8 cellular contexts compared by ENCODE assay signal in the genomic region with DNA sequence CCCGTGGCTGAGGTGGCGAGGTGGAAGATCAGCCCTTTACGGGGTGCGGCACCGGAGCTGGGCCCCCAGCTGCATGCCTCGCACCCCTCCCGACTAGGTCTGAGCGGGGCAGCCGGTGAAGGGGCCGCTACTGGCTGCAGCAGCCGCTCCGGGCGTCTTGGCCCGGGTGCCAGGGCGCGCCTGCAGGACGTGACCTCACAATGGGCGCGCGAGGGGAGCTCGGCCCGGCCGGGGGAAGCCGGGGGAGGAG. TPM values are rescaled to one million over a fixed set of nuclear protein-coding genes. Genes with fewer than 3 reads are reported as not detected.
DNase-seq lines count a peak whose midpoint lies in the region; ATAC-seq, FAIRE-seq and TF ChIP-seq lines count a peak whose summit lies in the region.

No MANE protein-coding gene starts in this region.

- H3K36me3 ChIP-seq in adipocyte (ENCODE audit: control insufficient read depth, insufficient read depth, low read length, severe bottlenecking) (peaks cover 25% of the 10 kb centered on the region), kidney (ENCODE audit: control insufficient read depth in 1 of 2, insufficient read depth in 2 of 2, low read length in 2 of 2) (peaks cover 7 to 18% of the 10 kb centered on the region in 2 donors), thymus (ENCODE audit: control insufficient read depth, insufficient read depth) (peaks cover 12% of the 10 kb centered on the region)

- H3K4me1 ChIP-seq in adipocyte (ENCODE audit: control insufficient read depth, insufficient read depth, low read length) (peaks cover 50% of the 10 kb centered on the region), kidney (ENCODE audit: control insufficient read depth in 1 of 2, insufficient read depth in 1 of 2, low read depth in 1 of 2, low read length in 2 of 2) (peaks cover 20 to 28% of the 10 kb centered on the region in 2 donors), thymus (ENCODE audit: control insufficient read depth, insufficient read depth, low read length) (peaks cover 9% of the 10 kb centered on the region)

- TF ChIP-seq CTCF in kidney (IDR thresholded peaks at IDR 0.05; ENCODE audit: borderline replicate concordance, extremely low read depth, insufficient read depth): no peak

- FAIRE-seq in kidney (lab: Jason Lieb, UNC): no peak

- H3K9me3 ChIP-seq in adipocyte (ENCODE audit: control insufficient read depth, low read length) (no peaks in the 10 kb centered on the region), kidney (ENCODE audit: control insufficient read depth in 1 of 2, low read length in 2 of 2) (no peaks in the 10 kb centered on the region), thymus (ENCODE audit: control insufficient read depth) (no peaks in the 10 kb centered on the region)

- under 1% methylated on average over 24 of the region's 24 CpGs for WGBS in thymus

- DNase-seq in adipocyte (ENCODE audit: low read depth) (peak; percentile 75), kidney (no peak), OCI-M2 (lab: John Stamatoyannopoulos, UW; ENCODE audit: unreplicated experiment) (no peak), mesenteric fat pad (ENCODE audit: low spot score) (no peak)

- peak overlapping the region; percentile 93 for H3K27ac ChIP-seq in kidney (ENCODE audit: low read depth in 2 of 2, low read length in 2 of 2)
- H3K27ac ChIP-seq in thymus (ENCODE audit: low read depth): peak overlapping the region; percentile 99

- intact Hi-C loops in kidney (cut with DNase I): no loop called here

- H3K27me3 ChIP-seq in adipocyte (replicated peaks; ENCODE audit: control insufficient read depth, insufficient read depth, low read length) (no peaks in the 10 kb centered on the region), thymus (ENCODE audit: control insufficient read depth, insufficient read depth) (no peaks in the 10 kb centered on the region)

- H3K9ac ChIP-seq in adipocyte (ENCODE audit: low read length) (peak overlapping the region; percentile 92), kidney (ENCODE audit: low read length in 2 of 2) (peak overlapping the region; percentile 61 to 77)

- ATAC-seq in GM18909 (IDR thresholded peaks at IDR 0.05; ENCODE audit: poor library complexity, unreplicated experiment): peak; percentile 25
- ATAC-seq in HG03432 (IDR thresholded peaks at IDR 0.05; ENCODE audit: unreplicated experiment): peak; percentile 33
- ATAC-seq in GM18519 (IDR thresholded peaks at IDR 0.05; ENCODE audit: low FRiP score, unreplicated experiment): no peak

- peak overlapping the region; percentile 90 for H3K4me3 ChIP-seq in adipocyte (ENCODE audit: low read length)
- H3K4me3 ChIP-seq in kidney (ENCODE audit: low read length in 2 of 2): peak overlapping the region; percentile 86 to 87
- H3K4me3 ChIP-seq in thymus (ENCODE audit: low read length): peak overlapping the region; percentile 93

RNA-seq across cellular contexts. Expression of a gene that starts 0.4 kb away (rescaled TPM):
- total RNA-seq in kidney: 64.5 TPM
- 17.1 TPM for polyA plus RNA-seq in kidney (ENCODE audit: insufficient read depth, low read depth, low replicate concordance)
- polyA plus RNA-seq in thymus: 12.5 TPM
- 55.1 TPM for total RNA-seq in mesenteric fat pad

RNA-seq across cellular contexts. Expression of a gene that starts 0.7 kb away (rescaled TPM):
- 40.7 TPM for total RNA-seq in kidney
- 65.1 TPM for polyA plus RNA-seq in kidney (ENCODE audit: insufficient read depth, low read depth, low replicate concordance)
- 39.2 TPM for polyA plus RNA-seq in thymus
- total RNA-seq in mesenteric fat pad: 45.8 TPM

RNA-seq across cellular contexts. Expression of a gene that starts 33.1 kb away (rescaled TPM):
- total RNA-seq in kidney (16.0 TPM), mesenteric fat pad (13.8 TPM)
- polyA plus RNA-seq in kidney (ENCODE audit: insufficient read depth, low read depth, low replicate concordance) (11.9 TPM), thymus (8.6 TPM)

RNA-seq across cellular contexts. Expression of a gene that starts 39.4 kb away (rescaled TPM):
- total RNA-seq in kidney (539 TPM), mesenteric fat pad (90.1 TPM)
- polyA plus RNA-seq in kidney (ENCODE audit: insufficient read depth, low read depth, low replicate concordance) (916 TPM), thymus (37.9 TPM)
